ENCODE assay signal across 25 cellular contexts in genomic region chr1:207268753-207269511, GRCh38.
"Had no signal": no experiment of that assay in that cellular context is flagged by ENCODE, and none has a peak within 500 bp of the region (broad histone marks: within the 10 kb centered on the region; RNA-seq: fewer than 3 reads in every experiment).

No MANE protein-coding gene starts in this region.

- H3K4me3 ChIP-seq: adrenal gland, body of pancreas, esophagus squamous epithelium, gastroesophageal sphincter had no signal

- H3K36me3 ChIP-seq: adrenal gland, esophagus squamous epithelium, gastroesophageal sphincter had no signal

- DNase-seq: activated CD4-positive, alpha-beta memory T cell treated with anti-CD3 and anti-CD28 coated beads for 36 hours; activated CD4-positive, alpha-beta T cell treated with anti-CD3 and anti-CD28 coated beads for 36 hours; activated CD4-positive, alpha-beta T cell treated with anti-CD3 and anti-CD28 coated beads, Interleukin-2, amount 10 ng/mL, durations not matched to agents 24 days and 14 days; activated CD4-positive, CD25-positive, alpha-beta regulatory T cell; activated CD4-positive, CD25-positive, alpha-beta regulatory T cell treated with anti-CD3 and anti-CD28 coated beads, Interleukin-2, amount 50 U/mL, for 72 hours; activated CD8-positive, alpha-beta memory T cell treated with anti-CD3 and anti-CD28 coated beads, Interleukin-2, amount 10 ng/mL, durations not matched to agents 7 days and 5 days; activated CD8-positive, alpha-beta memory T cell treated with anti-CD3 and anti-CD28 coated beads, Interleukin-2, amount 50 U/mL, for 4 hours; activated CD8-positive, alpha-beta T cell treated with anti-CD3 and anti-CD28 coated beads, Interleukin-2, amount 10 ng/mL, durations not matched to agents 7 days and 5 days; activated effector memory CD4-positive, alpha-beta T cell treated with anti-CD3 and anti-CD28 coated beads, Interleukin-2, amount 50 U/mL, for 16 hours; activated naive CD4-positive, alpha-beta T cell treated with anti-CD3 and anti-CD28 coated beads for 36 hours; activated naive CD8-positive, alpha-beta T cell treated with anti-CD3 and anti-CD28 coated beads for 36 hours; activated naive CD8-positive, alpha-beta T cell treated with anti-CD3 and anti-CD28 coated beads, Interleukin-2, amount 50 U/mL, for 24 hours; activated T-cell treated with anti-CD3 and anti-CD28 coated beads, Interleukin-2, amount 50 U/mL, for 1 hour; activated T-cell treated with anti-CD3 and anti-CD28 coated beads, Interleukin-2, amount 50 U/mL, for 48 hours; adrenal gland; amygdala; aorta; body of pancreas; caudate nucleus; effector CD8-positive, alpha-beta T cell; esophagus squamous epithelium; foreskin melanocyte; T-helper 2 cell had no signal

- H3K4me1 ChIP-seq: adrenal gland, esophagus squamous epithelium, gastroesophageal sphincter had no signal

- H3K27ac ChIP-seq: adrenal gland, body of pancreas, epithelial cell of prostate, esophagus squamous epithelium, gastroesophageal sphincter had no signal

- H3K9me3 ChIP-seq: adrenal gland, body of pancreas, esophagus squamous epithelium, gastroesophageal sphincter had no signal

- H3K27me3 ChIP-seq: adrenal gland, body of pancreas, esophagus squamous epithelium, gastroesophageal sphincter had no signal

- ATAC-seq: activated CD4-positive, alpha-beta T cell treated with anti-CD3 and anti-CD28 coated beads for 36 hours; activated CD8-positive, alpha-beta memory T cell treated with anti-CD3 and anti-CD28 coated beads, Interleukin-2, amount 10 ng/mL, durations not matched to agents 7 days and 5 days; activated CD8-positive, alpha-beta T cell treated with anti-CD3 and anti-CD28 coated beads, Interleukin-2, amount 10 ng/mL, durations not matched to agents 7 days and 5 days; activated naive CD8-positive, alpha-beta T cell treated with anti-CD3 and anti-CD28 coated beads, Interleukin-2, amount 50 U/mL, for 24 hours; body of pancreas; gastroesophageal sphincter had no signal
